ENCODE assay signal across 8 cellular contexts in genomic region chr17:29616300-29617048, GRCh38. TPM values are rescaled to one million over a fixed set of nuclear protein-coding genes. Genes with fewer than 3 reads are reported as not detected.
DNase-seq lines count a peak whose midpoint lies in the region; ATAC-seq and TF ChIP-seq lines count a peak whose summit lies in the region.

No MANE protein-coding gene starts in this region.

- CTCF ChIA-PET in WTC11 (lab: Charles Lee), result interaction anchor here (0.6 to 9.2 kb wide), 64 partner anchors 9 to 664 kb away, joined by 3 to 272 read pairs (median 5); partner anchors contain the start of genes ABHD15, ANKRD13B, MYO18A and NUFIP2

- no peaks in the 10 kb centered on the region for H3K9me3 ChIP-seq in iPS-15b (ENCODE audit: control insufficient read depth, insufficient read depth, low read length)

- H3K9me3 Mint-ChIP-seq in T-helper 1 cell treated with Interleukin-12 subunit alpha and Interleukin-12 subunit beta and Interleukin-4 antibody, amounts not matched to agents 30 μg/mL and 1 μg/mL, for 36 hours, result no peaks in the 10 kb centered on the region
- no peaks in the 10 kb centered on the region for H3K9me3 Mint-ChIP-seq in WTC11
- no peaks in the 10 kb centered on the region for H3K9me3 Mint-ChIP-seq in stimulated activated memory B cell treated with anti-CD40 and anti-IgM and Interleukin-4, amounts not matched to agents 10 μg/mL and 1 μg/mL and 100 μg/mL, for 72 hours

- H3K36me3 ChIP-seq in iPS-15b (ENCODE audit: control insufficient read depth, insufficient read depth, low read length), result peaks cover 2% of the 10 kb centered on the region

- H3K4me1 Mint-ChIP-seq in T-helper 1 cell treated with Interleukin-12 subunit alpha and Interleukin-12 subunit beta and Interleukin-4 antibody, amounts not matched to agents 30 μg/mL and 1 μg/mL, for 36 hours (ENCODE audit: low read depth), result peaks cover 28% of the 10 kb centered on the region
- peaks cover 47% of the 10 kb centered on the region for H3K4me1 Mint-ChIP-seq in WTC11
- H3K4me1 Mint-ChIP-seq in stimulated activated memory B cell treated with anti-CD40 and anti-IgM and Interleukin-4, amounts not matched to agents 10 μg/mL and 1 μg/mL and 100 μg/mL, for 72 hours, result peaks cover 49% of the 10 kb centered on the region

- ATAC-seq in WTC11, result no peak
- ATAC-seq in stimulated activated memory B cell treated with anti-CD40 and anti-IgM and Interleukin-4, amounts not matched to agents 10 μg/mL and 1 μg/mL and 100 μg/mL, for 72 hours, result no peak
- no peak for ATAC-seq in GM18517 (IDR thresholded peaks at IDR 0.05; ENCODE audit: unreplicated experiment)

- H3K27me3 ChIP-seq in iPS-15b (ENCODE audit: control insufficient read depth, insufficient read depth, low read length), result peaks cover 60% of the 10 kb centered on the region

- no peak for DNase-seq in T-helper 1 cell
- DNase-seq in WTC11 (ENCODE audit: low spot score), result no peak
- DNase-seq in NCI-H1417 treated with DMSO at 0.1 percent for 48 hours (lab: John Stamatoyannopoulos, UW), result no peak
- DNase-seq in NCI-H774 (lab: John Stamatoyannopoulos, UW), result no peak

- H3K36me3 Mint-ChIP-seq in T-helper 1 cell treated with Interleukin-12 subunit alpha and Interleukin-12 subunit beta and Interleukin-4 antibody, amounts not matched to agents 30 μg/mL and 1 μg/mL, for 36 hours (ENCODE audit: low read depth), result no peaks in the 10 kb centered on the region
- H3K36me3 Mint-ChIP-seq in WTC11, result no peaks in the 10 kb centered on the region
- no peaks in the 10 kb centered on the region for H3K36me3 Mint-ChIP-seq in stimulated activated memory B cell treated with anti-CD40 and anti-IgM and Interleukin-4, amounts not matched to agents 10 μg/mL and 1 μg/mL and 100 μg/mL, for 72 hours

- H3K27ac Mint-ChIP-seq in T-helper 1 cell treated with Interleukin-12 subunit alpha and Interleukin-12 subunit beta and Interleukin-4 antibody, amounts not matched to agents 30 μg/mL and 1 μg/mL, for 36 hours, result peak overlapping the region; percentile 69
- H3K27ac Mint-ChIP-seq in WTC11, result no peak overlapping the region
- peak overlapping the region; percentile 77 for H3K27ac Mint-ChIP-seq in stimulated activated memory B cell treated with anti-CD40 and anti-IgM and Interleukin-4, amounts not matched to agents 10 μg/mL and 1 μg/mL and 100 μg/mL, for 72 hours

- peaks cover 20% of the 10 kb centered on the region for H3K4me1 ChIP-seq in iPS-15b (ENCODE audit: control insufficient read depth, insufficient read depth, low read length)

- TF ChIP-seq CTCF in WTC11 (IDR thresholded peaks at IDR 0.05), result no peak

- peak overlapping the region; percentile 77 for H3K4me3 Mint-ChIP-seq in T-helper 1 cell treated with Interleukin-12 subunit alpha and Interleukin-12 subunit beta and Interleukin-4 antibody, amounts not matched to agents 30 μg/mL and 1 μg/mL, for 36 hours
- H3K4me3 Mint-ChIP-seq in WTC11, result peak overlapping the region; percentile 80
- H3K4me3 Mint-ChIP-seq in stimulated activated memory B cell treated with anti-CD40 and anti-IgM and Interleukin-4, amounts not matched to agents 10 μg/mL and 1 μg/mL and 100 μg/mL, for 72 hours, result peak overlapping the region; percentile 86

- peaks cover 14% of the 10 kb centered on the region for H3K27me3 Mint-ChIP-seq in T-helper 1 cell treated with Interleukin-12 subunit alpha and Interleukin-12 subunit beta and Interleukin-4 antibody, amounts not matched to agents 30 μg/mL and 1 μg/mL, for 36 hours (ENCODE audit: low read depth)
- peaks cover 80% of the 10 kb centered on the region for H3K27me3 Mint-ChIP-seq in WTC11 (ENCODE audit: low read depth)
- peaks cover 11% of the 10 kb centered on the region for H3K27me3 Mint-ChIP-seq in stimulated activated memory B cell treated with anti-CD40 and anti-IgM and Interleukin-4, amounts not matched to agents 10 μg/mL and 1 μg/mL and 100 μg/mL, for 72 hours

- H3K4me3 ChIP-seq in iPS-15b (ENCODE audit: low read depth, low read length), result peak overlapping the region; percentile 58

- POLR2A ChIA-PET in WTC11 (lab: Charles Lee), result interaction anchor here (1.0 to 2.1 kb wide), 4 partner anchors 16 to 25 kb away, joined by 3 to 12 read pairs (median 4); partner anchors contain the start of gene ANKRD13B

- no peak overlapping the region for H3K9ac ChIP-seq in iPS-15b (ENCODE audit: low read depth, low read length)

TF ChIP-seq in WTC11, 78 proteins besides CTCF, POLR2A, EP300 and RAD21:
- no peak for TF ChIP-seq SP1 (CRISPR knock-in tag; conservative IDR thresholded peaks at IDR 0.05)
- TF ChIP-seq USF1 (CRISPR knock-in tag; IDR thresholded peaks at IDR 0.05), result 0 out of 2 replicates have a peak, but pooled peaks have one; percentile 2
- 0 out of 2 replicates have a peak, but pooled peaks have one; percentile 9 for TF ChIP-seq ZNF121 (CRISPR knock-in tag; IDR thresholded peaks at IDR 0.05)

RNA-seq across cellular contexts. Expression of gene CORO6, which starts 6.2 kb away (rescaled TPM):
- 6.4 to 8.9 TPM (median 7.5 TPM) in 3 replicates for total RNA-seq in WTC11 (2021)

RNA-seq across cellular contexts. Expression of gene ANKRD13B, which starts 23.5 kb away (rescaled TPM):
- 29.8 to 45.5 TPM (median 32.2 TPM) in 3 replicates for total RNA-seq in WTC11 (2021)

RNA-seq across cellular contexts. Expression of gene GIT1, which starts 27.0 kb away (rescaled TPM):
- 43.9 to 66.9 TPM (median 45.0 TPM) in 3 replicates for total RNA-seq in WTC11 (2021)

RNA-seq across cellular contexts. Expression of gene TP53I13, which starts 48.0 kb away (rescaled TPM):
- 33.1 to 41.9 TPM (median 36.7 TPM) in 3 replicates for total RNA-seq in WTC11 (2021)

RNA-seq across cellular contexts. Expression of gene ABHD15, which starts 49.6 kb away (rescaled TPM):
- 2.6 to 3.3 TPM (median 2.8 TPM) in 3 replicates for total RNA-seq in WTC11 (2021)
